8 cellular contexts compared by ENCODE assay signal in genomic region chr3:132029182-132029902, GRCh38. TPM values are rescaled to one million over a fixed set of nuclear protein-coding genes. Genes with fewer than 3 reads are reported as not detected.
A peak's percentile ranks its signal among the peaks of the same experiment; 100 is the strongest.
DNase-seq lines count a peak whose midpoint lies in the region; ATAC-seq, FAIRE-seq and TF ChIP-seq lines count a peak whose summit lies in the region.

No MANE protein-coding gene starts in this region.

- DNase-seq in stimulated activated naive CD4-positive, alpha-beta T cell (lab: John Stamatoyannopoulos, UW) = peak in 5 of 6 experiments; percentile 2 to 17 (median 12)
- no peak for DNase-seq in stimulated activated naive CD4-positive, alpha-beta T cell treated with Interleukin-2 at 50 U/mL for 16 hours (lab: John Stamatoyannopoulos, UW)
- peak; percentile 54 for DNase-seq in NCI-H2107 (lab: John Stamatoyannopoulos, UW)
- peak; percentile 73 for DNase-seq in UCSD-AML1 (lab: John Stamatoyannopoulos, UW; ENCODE audit: unreplicated experiment)
- DNase-seq in bronchial epithelial cell (ENCODE audit: low read depth) = peak; percentile 72
- peak; percentile 97 for DNase-seq in islet precursor cell
- peak; percentile 13 to 45 (median 34) for DNase-seq in stimulated activated CD4-positive, alpha-beta T cell treated with anti-CD3 and anti-CD28 coated beads, Interleukin-1b, Interleukin-23, amount 100 ng/mL, for 24 hours (ENCODE audit: low read depth in 4 of 4, low spot score in 1 of 4)

- ATAC-seq in HG03025 (IDR thresholded peaks at IDR 0.05; ENCODE audit: low FRiP score, unreplicated experiment) = peak; percentile 80

- no peak overlapping the region for H3K4me3 ChIP-seq in bronchial epithelial cell (ENCODE audit: low read depth, low read length)

- H3K36me3 ChIP-seq in bronchial epithelial cell (ENCODE audit: control insufficient read depth, insufficient read depth, low read length) = no peaks in the 10 kb centered on the region

- peak; percentile 95 for TF ChIP-seq CTCF in bronchial epithelial cell (IDR thresholded peaks at IDR 0.05; ENCODE audit: insufficient read depth, low read length, severe bottlenecking)

- FAIRE-seq in bronchial epithelial cell (lab: Jason Lieb, UNC) = no peak

- H3K27me3 ChIP-seq in bronchial epithelial cell (ENCODE audit: control insufficient read depth, insufficient read depth, low read length) = peaks cover 11% of the 10 kb centered on the region

RNA-seq across cellular contexts. Expression of gene CPNE4, which starts 5.5 kb away (rescaled TPM):
- total RNA-seq in bronchial epithelial cell = under 0.01 TPM in 1 of 2 replicates, not detected in the other
